In the genomic region with DNA sequence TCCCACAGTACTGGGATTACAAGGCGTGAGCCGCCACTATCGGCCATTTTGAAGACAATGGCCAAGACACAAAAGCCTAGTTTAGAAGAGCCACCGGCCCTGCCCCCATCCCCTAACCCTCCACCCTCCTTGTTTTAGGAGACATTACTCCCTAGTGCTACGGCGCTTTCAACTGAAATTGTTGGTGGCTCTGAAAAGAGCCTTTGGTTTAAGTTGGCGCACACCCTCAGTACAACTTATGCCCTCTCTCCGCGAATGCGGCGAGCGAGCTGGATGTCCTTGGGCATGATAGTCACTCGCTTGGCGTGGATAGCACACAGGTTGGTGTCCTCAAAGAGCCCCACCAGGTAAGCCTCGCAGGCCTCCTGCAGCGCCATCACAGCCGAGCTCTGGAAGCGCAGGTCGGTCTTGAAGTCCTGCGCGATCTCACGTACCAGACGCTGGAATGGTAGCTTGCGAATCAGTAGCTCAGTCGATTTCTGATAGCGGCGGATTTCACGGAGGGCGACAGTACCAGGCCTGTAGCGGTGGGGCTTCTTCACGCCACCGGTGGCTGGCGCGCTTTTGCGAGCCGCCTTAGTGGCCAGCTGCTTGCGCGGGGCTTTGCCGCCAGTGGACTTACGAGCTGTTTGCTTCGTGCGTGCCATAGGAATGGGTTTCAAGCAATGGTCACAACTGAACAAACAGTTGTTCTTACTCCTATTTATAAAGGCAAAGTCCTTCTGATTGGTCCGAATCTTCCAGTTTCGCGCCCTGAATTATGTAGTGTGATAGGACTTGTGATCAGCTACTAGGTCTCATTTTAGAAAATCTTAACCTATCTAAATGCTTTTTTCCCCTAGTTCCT, we compare ENCODE assay signal across 1 cellular context.
TF ChIP-seq lines count a peak whose summit lies in the region.

No MANE protein-coding gene starts in this region.

TF ChIP-seq in HepG2, 621 proteins besides CTCF, POLR2A, EP300 and RAD21 (continued from another document and continues in another):
- TF ChIP-seq, protein P1, sequence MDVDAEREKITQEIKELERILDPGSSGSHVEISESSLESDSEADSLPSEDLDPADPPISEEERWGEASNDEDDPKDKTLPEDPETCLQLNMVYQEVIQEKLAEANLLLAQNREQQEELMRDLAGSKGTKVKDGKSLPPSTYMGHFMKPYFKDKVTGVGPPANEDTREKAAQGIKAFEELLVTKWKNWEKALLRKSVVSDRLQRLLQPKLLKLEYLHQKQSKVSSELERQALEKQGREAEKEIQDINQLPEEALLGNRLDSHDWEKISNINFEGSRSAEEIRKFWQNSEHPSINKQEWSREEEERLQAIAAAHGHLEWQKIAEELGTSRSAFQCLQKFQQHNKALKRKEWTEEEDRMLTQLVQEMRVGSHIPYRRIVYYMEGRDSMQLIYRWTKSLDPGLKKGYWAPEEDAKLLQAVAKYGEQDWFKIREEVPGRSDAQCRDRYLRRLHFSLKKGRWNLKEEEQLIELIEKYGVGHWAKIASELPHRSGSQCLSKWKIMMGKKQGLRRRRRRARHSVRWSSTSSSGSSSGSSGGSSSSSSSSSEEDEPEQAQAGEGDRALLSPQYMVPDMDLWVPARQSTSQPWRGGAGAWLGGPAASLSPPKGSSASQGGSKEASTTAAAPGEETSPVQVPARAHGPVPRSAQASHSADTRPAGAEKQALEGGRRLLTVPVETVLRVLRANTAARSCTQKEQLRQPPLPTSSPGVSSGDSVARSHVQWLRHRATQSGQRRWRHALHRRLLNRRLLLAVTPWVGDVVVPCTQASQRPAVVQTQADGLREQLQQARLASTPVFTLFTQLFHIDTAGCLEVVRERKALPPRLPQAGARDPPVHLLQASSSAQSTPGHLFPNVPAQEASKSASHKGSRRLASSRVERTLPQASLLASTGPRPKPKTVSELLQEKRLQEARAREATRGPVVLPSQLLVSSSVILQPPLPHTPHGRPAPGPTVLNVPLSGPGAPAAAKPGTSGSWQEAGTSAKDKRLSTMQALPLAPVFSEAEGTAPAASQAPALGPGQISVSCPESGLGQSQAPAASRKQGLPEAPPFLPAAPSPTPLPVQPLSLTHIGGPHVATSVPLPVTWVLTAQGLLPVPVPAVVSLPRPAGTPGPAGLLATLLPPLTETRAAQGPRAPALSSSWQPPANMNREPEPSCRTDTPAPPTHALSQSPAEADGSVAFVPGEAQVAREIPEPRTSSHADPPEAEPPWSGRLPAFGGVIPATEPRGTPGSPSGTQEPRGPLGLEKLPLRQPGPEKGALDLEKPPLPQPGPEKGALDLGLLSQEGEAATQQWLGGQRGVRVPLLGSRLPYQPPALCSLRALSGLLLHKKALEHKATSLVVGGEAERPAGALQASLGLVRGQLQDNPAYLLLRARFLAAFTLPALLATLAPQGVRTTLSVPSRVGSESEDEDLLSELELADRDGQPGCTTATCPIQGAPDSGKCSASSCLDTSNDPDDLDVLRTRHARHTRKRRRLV (CRISPR knock-in tag; IDR thresholded peaks at IDR 0.05), result no peak; the same call in 1 of the 2 replicates
- TF ChIP-seq U2AF2 (IDR thresholded peaks at IDR 0.05; ENCODE audit: low read depth, low read length) (no peak), HNRNPH1 (optimal IDR thresholded peaks at IDR 0.05; ENCODE audit: low read depth, low read length) (no peak), MTF2 (CRISPR knock-in tag; IDR thresholded peaks at IDR 0.05; ENCODE audit: borderline replicate concordance) (no peak), SIN3B (IDR thresholded peaks at IDR 0.05; ENCODE audit: low read length) (no peak), ZNF253 (CRISPR knock-in tag; IDR thresholded peaks at IDR 0.05; ENCODE audit: borderline replicate concordance) (no peak), FOXJ3 (CRISPR knock-in tag; IDR thresholded peaks at IDR 0.05; ENCODE audit: borderline replicate concordance) (0 out of 2 replicates have a peak, but pooled peaks have one; percentile 42), ZNF101 (CRISPR knock-in tag; IDR thresholded peaks at IDR 0.05; ENCODE audit: borderline replicate concordance, low read depth) (no peak), NCOA2 (CRISPR knock-in tag; IDR thresholded peaks at IDR 0.05) (no peak), TBX3 (IDR thresholded peaks at IDR 0.05; ENCODE audit: borderline replicate concordance) (no peak), ZNF10 (CRISPR knock-in tag; IDR thresholded peaks at IDR 0.05; ENCODE audit: borderline replicate concordance, low read depth) (no peak), ZNF256 (CRISPR knock-in tag; conservative IDR thresholded peaks at IDR 0.05) (no peak), ZNF292 (CRISPR knock-in tag; IDR thresholded peaks at IDR 0.05; ENCODE audit: borderline replicate concordance, low read depth) (no peak), FOXA3 (CRISPR knock-in tag; IDR thresholded peaks at IDR 0.05) (no peak; the same call in 1 of the 2 replicates), ZNF33A (CRISPR knock-in tag; IDR thresholded peaks at IDR 0.05; ENCODE audit: borderline replicate concordance) (no peak), ZC3H4 (CRISPR knock-in tag; IDR thresholded peaks at IDR 0.05; ENCODE audit: borderline replicate concordance) (no peak), MEIS2 (CRISPR knock-in tag; IDR thresholded peaks at IDR 0.05) (no peak), TRIM24 (CRISPR knock-in tag; IDR thresholded peaks at IDR 0.05) (no peak), ISL2 (CRISPR knock-in tag; IDR thresholded peaks at IDR 0.05) (no peak), MED8 (CRISPR knock-in tag; IDR thresholded peaks at IDR 0.05; ENCODE audit: insufficient replicate concordance) (no peak), PHF5A (CRISPR knock-in tag; IDR thresholded peaks at IDR 0.05; ENCODE audit: low read depth, unreplicated experiment) (no peak), ELF1 (CRISPR knock-in tag; IDR thresholded peaks at IDR 0.05) (no peak), ZNF383 (CRISPR knock-in tag; IDR thresholded peaks at IDR 0.05; ENCODE audit: borderline replicate concordance) (no peak), SP2 (CRISPR knock-in tag; IDR thresholded peaks at IDR 0.05) (no peak), NONO (IDR thresholded peaks at IDR 0.05) (no peak), NONO (CRISPR knock-in tag; conservative IDR thresholded peaks at IDR 0.05) (no peak), ZNF773 (CRISPR knock-in tag; IDR thresholded peaks at IDR 0.05; ENCODE audit: borderline replicate concordance) (no peak)
- TF ChIP-seq, protein P2, sequence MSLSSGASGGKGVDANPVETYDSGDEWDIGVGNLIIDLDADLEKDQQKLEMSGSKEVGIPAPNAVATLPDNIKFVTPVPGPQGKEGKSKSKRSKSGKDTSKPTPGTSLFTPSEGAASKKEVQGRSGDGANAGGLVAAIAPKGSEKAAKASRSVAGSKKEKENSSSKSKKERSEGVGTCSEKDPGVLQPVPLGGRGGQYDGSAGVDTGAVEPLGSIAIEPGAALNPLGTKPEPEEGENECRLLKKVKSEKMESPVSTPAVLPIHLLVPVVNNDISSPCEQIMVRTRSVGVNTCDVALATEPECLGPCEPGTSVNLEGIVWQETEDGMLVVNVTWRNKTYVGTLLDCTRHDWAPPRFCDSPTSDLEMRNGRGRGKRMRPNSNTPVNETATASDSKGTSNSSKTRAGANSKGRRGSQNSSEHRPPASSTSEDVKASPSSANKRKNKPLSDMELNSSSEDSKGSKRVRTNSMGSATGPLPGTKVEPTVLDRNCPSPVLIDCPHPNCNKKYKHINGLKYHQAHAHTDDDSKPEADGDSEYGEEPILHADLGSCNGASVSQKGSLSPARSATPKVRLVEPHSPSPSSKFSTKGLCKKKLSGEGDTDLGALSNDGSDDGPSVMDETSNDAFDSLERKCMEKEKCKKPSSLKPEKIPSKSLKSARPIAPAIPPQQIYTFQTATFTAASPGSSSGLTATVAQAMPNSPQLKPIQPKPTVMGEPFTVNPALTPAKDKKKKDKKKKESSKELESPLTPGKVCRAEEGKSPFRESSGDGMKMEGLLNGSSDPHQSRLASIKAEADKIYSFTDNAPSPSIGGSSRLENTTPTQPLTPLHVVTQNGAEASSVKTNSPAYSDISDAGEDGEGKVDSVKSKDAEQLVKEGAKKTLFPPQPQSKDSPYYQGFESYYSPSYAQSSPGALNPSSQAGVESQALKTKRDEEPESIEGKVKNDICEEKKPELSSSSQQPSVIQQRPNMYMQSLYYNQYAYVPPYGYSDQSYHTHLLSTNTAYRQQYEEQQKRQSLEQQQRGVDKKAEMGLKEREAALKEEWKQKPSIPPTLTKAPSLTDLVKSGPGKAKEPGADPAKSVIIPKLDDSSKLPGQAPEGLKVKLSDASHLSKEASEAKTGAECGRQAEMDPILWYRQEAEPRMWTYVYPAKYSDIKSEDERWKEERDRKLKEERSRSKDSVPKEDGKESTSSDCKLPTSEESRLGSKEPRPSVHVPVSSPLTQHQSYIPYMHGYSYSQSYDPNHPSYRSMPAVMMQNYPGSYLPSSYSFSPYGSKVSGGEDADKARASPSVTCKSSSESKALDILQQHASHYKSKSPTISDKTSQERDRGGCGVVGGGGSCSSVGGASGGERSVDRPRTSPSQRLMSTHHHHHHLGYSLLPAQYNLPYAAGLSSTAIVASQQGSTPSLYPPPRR (CRISPR knock-in tag; IDR thresholded peaks at IDR 0.05; ENCODE audit: borderline replicate concordance), result 0 out of 2 replicates have a peak, but pooled peaks have one; percentile 49
- TF ChIP-seq, protein P3, sequence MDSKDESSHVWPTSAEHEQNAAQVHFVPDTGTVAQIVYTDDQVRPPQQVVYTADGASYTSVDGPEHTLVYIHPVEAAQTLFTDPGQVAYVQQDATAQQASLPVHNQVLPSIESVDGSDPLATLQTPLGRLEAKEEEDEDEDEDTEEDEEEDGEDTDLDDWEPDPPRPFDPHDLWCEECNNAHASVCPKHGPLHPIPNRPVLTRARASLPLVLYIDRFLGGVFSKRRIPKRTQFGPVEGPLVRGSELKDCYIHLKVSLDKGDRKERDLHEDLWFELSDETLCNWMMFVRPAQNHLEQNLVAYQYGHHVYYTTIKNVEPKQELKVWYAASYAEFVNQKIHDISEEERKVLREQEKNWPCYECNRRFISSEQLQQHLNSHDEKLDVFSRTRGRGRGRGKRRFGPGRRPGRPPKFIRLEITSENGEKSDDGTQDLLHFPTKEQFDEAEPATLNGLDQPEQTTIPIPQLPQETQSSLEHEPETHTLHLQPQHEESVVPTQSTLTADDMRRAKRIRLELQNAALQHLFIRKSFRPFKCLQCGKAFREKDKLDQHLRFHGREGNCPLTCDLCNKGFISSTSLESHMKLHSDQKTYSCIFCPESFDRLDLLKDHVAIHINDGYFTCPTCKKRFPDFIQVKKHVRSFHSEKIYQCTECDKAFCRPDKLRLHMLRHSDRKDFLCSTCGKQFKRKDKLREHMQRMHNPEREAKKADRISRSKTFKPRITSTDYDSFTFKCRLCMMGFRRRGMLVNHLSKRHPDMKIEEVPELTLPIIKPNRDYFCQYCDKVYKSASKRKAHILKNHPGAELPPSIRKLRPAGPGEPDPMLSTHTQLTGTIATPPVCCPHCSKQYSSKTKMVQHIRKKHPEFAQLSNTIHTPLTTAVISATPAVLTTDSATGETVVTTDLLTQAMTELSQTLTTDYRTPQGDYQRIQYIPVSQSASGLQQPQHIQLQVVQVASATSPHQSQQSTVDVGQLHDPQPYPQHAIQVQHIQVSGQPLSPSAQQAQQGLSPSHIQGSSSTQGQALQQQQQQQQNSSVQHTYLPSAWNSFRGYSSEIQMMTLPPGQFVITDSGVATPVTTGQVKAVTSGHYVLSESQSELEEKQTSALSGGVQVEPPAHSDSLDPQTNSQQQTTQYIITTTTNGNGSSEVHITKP (CRISPR knock-in tag; IDR thresholded peaks at IDR 0.05; ENCODE audit: low read depth), result no peak
- TF ChIP-seq, protein P4, sequence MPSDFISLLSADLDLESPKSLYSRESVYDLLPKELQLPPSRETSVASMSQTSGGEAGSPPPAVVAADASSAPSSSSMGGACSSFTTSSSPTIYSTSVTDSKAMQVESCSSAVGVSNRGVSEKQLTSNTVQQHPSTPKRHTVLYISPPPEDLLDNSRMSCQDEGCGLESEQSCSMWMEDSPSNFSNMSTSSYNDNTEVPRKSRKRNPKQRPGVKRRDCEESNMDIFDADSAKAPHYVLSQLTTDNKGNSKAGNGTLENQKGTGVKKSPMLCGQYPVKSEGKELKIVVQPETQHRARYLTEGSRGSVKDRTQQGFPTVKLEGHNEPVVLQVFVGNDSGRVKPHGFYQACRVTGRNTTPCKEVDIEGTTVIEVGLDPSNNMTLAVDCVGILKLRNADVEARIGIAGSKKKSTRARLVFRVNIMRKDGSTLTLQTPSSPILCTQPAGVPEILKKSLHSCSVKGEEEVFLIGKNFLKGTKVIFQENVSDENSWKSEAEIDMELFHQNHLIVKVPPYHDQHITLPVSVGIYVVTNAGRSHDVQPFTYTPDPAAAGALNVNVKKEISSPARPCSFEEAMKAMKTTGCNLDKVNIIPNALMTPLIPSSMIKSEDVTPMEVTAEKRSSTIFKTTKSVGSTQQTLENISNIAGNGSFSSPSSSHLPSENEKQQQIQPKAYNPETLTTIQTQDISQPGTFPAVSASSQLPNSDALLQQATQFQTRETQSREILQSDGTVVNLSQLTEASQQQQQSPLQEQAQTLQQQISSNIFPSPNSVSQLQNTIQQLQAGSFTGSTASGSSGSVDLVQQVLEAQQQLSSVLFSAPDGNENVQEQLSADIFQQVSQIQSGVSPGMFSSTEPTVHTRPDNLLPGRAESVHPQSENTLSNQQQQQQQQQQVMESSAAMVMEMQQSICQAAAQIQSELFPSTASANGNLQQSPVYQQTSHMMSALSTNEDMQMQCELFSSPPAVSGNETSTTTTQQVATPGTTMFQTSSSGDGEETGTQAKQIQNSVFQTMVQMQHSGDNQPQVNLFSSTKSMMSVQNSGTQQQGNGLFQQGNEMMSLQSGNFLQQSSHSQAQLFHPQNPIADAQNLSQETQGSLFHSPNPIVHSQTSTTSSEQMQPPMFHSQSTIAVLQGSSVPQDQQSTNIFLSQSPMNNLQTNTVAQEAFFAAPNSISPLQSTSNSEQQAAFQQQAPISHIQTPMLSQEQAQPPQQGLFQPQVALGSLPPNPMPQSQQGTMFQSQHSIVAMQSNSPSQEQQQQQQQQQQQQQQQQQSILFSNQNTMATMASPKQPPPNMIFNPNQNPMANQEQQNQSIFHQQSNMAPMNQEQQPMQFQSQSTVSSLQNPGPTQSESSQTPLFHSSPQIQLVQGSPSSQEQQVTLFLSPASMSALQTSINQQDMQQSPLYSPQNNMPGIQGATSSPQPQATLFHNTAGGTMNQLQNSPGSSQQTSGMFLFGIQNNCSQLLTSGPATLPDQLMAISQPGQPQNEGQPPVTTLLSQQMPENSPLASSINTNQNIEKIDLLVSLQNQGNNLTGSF (CRISPR knock-in tag; IDR thresholded peaks at IDR 0.05), result peak; percentile 79; the same call in 1 of the 2 replicates
- TF ChIP-seq, protein P5, sequence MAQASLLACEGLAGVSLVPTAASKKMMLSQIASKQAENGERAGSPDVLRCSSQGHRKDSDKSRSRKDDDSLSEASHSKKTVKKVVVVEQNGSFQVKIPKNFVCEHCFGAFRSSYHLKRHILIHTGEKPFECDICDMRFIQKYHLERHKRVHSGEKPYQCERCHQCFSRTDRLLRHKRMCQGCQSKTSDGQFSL (CRISPR knock-in tag; IDR thresholded peaks at IDR 0.05), result no peak
- TF ChIP-seq, protein P6, sequence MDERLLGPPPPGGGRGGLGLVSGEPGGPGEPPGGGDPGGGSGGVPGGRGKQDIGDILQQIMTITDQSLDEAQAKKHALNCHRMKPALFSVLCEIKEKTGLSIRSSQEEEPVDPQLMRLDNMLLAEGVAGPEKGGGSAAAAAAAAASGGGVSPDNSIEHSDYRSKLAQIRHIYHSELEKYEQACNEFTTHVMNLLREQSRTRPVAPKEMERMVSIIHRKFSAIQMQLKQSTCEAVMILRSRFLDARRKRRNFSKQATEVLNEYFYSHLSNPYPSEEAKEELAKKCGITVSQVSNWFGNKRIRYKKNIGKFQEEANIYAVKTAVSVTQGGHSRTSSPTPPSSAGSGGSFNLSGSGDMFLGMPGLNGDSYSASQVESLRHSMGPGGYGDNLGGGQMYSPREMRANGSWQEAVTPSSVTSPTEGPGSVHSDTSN (CRISPR knock-in tag; IDR thresholded peaks at IDR 0.05), result no peak
